In genomic region chr2:148737742-148738141, GRCh38 we compare ENCODE assay signal across 1 cellular context.
TF ChIP-seq lines count a peak whose summit lies in the region.

No MANE protein-coding gene starts in this region.

TF ChIP-seq in WTC11, 78 proteins besides CTCF, POLR2A, EP300 and RAD21 (continued from another document):
- TF ChIP-seq ZNF532 (CRISPR knock-in tag; IDR thresholded peaks at IDR 0.05; ENCODE audit: borderline replicate concordance), result no peak
- no peak for TF ChIP-seq FOXK1 (CRISPR knock-in tag; IDR thresholded peaks at IDR 0.05)
- no peak for TF ChIP-seq ZNF263 (CRISPR knock-in tag; IDR thresholded peaks at IDR 0.05; ENCODE audit: low read depth)
- no peak for TF ChIP-seq NFYB (CRISPR knock-in tag; conservative IDR thresholded peaks at IDR 0.05; ENCODE audit: low read depth)
- no peak for TF ChIP-seq GRHL2 (CRISPR knock-in tag; IDR thresholded peaks at IDR 0.05; ENCODE audit: insufficient replicate concordance, severe bottlenecking)
